23 cellular contexts compared by ENCODE assay signal in genomic region chr3:38047896-38048295, GRCh38. TPM values are rescaled to one million over a fixed set of nuclear protein-coding genes. Genes with fewer than 3 reads are reported as not detected.
"Had no signal": no experiment of that assay in that cellular context is flagged by ENCODE, and none has a peak within 500 bp of the region (broad histone marks: within the 10 kb centered on the region; RNA-seq: fewer than 3 reads in every experiment).

No MANE protein-coding gene starts in this region.

- ATAC-seq: Panc1, PC-3 had no signal

- H3K27ac ChIP-seq: RWPE1 had no signal

- DNase-seq: IMR-90; Karpas-422; KG1; MV-4-11; NCI-H1048; NCI-H1105; NCI-H1417; NCI-H1436 treated with DMSO at 0.1 percent for 48 hours; NCI-H1694; NCI-H187 treated with DMSO at 0.1 percent for 48 hours; NCI-H2029 treated with DMSO at 0.1 percent for 48 hours; NCI-H2171 treated with DMSO at 0.1 percent for 48 hours; NCI-H345; NCI-H446 treated with DMSO at 0.1 percent for 48 hours; NCI-H510A treated with DMSO at 0.1 percent for 48 hours; NCI-H526 treated with DMSO at 0.1 percent for 48 hours; NCI-H748 treated with DMSO at 0.1 percent for 48 hours; NK-92 treated with Interleukin-12 subunit alpha and Interleukin-12 subunit beta, amount 100 ng/mL, for 24 hours; PC-3; SHP77 had no signal

RNA-seq across cellular contexts. Expression of gene DLEC1, which starts 8.9 kb away (rescaled TPM):
- total RNA-seq: IMR-90, PC-3, SK-MEL-5 had no signal
